In the genomic region with DNA sequence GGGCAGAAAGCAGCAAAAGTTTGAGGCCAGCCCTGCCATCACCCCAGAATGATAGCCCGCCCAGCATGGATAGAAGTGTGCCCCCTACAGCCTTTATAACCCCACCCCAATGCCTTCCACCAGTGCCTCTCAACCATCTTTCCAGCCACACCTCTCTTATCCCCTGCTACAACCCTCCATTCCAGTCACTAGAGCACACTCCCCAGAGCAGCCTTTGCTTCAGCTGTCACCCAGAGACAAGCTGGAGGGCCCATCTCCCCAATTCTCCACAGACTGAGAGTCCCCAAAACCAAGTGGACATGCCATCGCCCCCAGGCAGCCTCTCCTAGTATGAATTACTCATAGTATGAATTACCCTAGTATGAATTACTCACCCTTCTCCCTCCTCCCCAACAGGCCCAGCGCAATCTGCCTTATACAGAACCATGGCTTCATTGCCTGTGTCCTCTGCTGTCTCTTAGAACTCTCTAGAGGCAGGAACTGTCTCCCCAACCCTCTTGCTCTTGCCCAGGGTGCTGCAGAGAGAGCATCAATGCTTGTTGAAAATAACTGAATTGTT, we compare ENCODE assay signal across 9 cellular contexts. TPM values are rescaled to one million over a fixed set of nuclear protein-coding genes. Genes with fewer than 3 reads are reported as not detected.
DNase-seq lines count a peak whose midpoint lies in the region; ATAC-seq, FAIRE-seq and TF ChIP-seq lines count a peak whose summit lies in the region.
"Had no signal": no experiment of that assay in that cellular context is flagged by ENCODE, and none has a peak within 500 bp of the region (broad histone marks: within the 10 kb centered on the region; RNA-seq: fewer than 3 reads in every experiment).

No MANE protein-coding gene starts in this region.

- H3K4me1 Mint-ChIP-seq in activated B cell treated with CpG ODN at 0.5 μM for 24 hours = peaks cover 97% of the 10 kb centered on the region

- intact Hi-C loops in activated B cell treated with CpG ODN at 0.5 μM for 24 hours (cut with micrococcal nuclease) = no loop called here

- H3K27ac ChIP-seq in small intestine (ENCODE audit: low read depth in 1 of 2, low read length in 1 of 2) = peak overlapping the region; percentile 69 to 93
- H3K27ac ChIP-seq: KMS-11 had no signal

- peaks cover 41 to 68% of the 10 kb centered on the region in 2 donors for H3K4me1 ChIP-seq in small intestine (ENCODE audit: control insufficient read depth in 2 of 2, insufficient read depth in 1 of 2, low read depth in 1 of 2, low read length in 1 of 2)

- FAIRE-seq in small intestine (lab: Jason Lieb, UNC) = no peak

- POLR2A ChIA-PET in activated B cell treated with CpG ODN at 0.5 μM for 24 hours (lab: Charles Lee) = interaction anchor here (0.8 to 3.5 kb wide), 6 partner anchors 13 to 31 kb away, joined by 3 to 23 read pairs (median 4); a partner anchor contains a TSS

- H3K4me3 Mint-ChIP-seq in activated B cell treated with CpG ODN at 0.5 μM for 24 hours = peak overlapping the region; percentile 45

- no peaks in the 10 kb centered on the region for H3K27me3 Mint-ChIP-seq in activated B cell treated with CpG ODN at 0.5 μM for 24 hours

- no peaks in the 10 kb centered on the region for H3K36me3 ChIP-seq in small intestine (ENCODE audit: control insufficient read depth in 2 of 2, insufficient read depth in 2 of 2, low read length in 2 of 2)

- DNase-seq in ELR (ENCODE audit: low read depth) = peak; percentile 80
- DNase-seq in activated B cell treated with CpG ODN at 0.5 μM for 24 hours = no peak
- no peak for DNase-seq in small intestine
- DNase-seq in Kasumi-1 (lab: John Stamatoyannopoulos, UW) = no peak
- DNase-seq in dedifferentiated amniotic fluid mesenchymal stem cell (ENCODE audit: extremely low spot score) = no peak
- no peak for DNase-seq in HuH-7 (ENCODE audit: low spot score)

- ATAC-seq in activated B cell treated with CpG ODN at 0.5 μM for 24 hours (ENCODE audit: low read depth) (no peak), esophagus mucosa (peak; percentile 62), GM21390 (IDR thresholded peaks at IDR 0.05; ENCODE audit: unreplicated experiment) (no peak)

- no peaks in the 10 kb centered on the region for H3K9me3 Mint-ChIP-seq in activated B cell treated with CpG ODN at 0.5 μM for 24 hours

- H3K9me3 ChIP-seq in small intestine (ENCODE audit: control insufficient read depth, low read depth) = no peaks in the 10 kb centered on the region

- CTCF ChIA-PET in activated B cell treated with CpG ODN at 0.5 μM for 24 hours (lab: Charles Lee) = interaction anchor here (0.9 kb wide), 1 partner anchor 107 kb away, joined by 3 read pairs; no protein-coding TSS in a partner anchor

- H3K4me3 ChIP-seq in small intestine (ENCODE audit: low read depth in 1 of 2, low read length in 2 of 2) = no peak overlapping the region

- H3K27ac Mint-ChIP-seq in activated B cell treated with CpG ODN at 0.5 μM for 24 hours = peak overlapping the region; percentile 82

- H3K36me3 Mint-ChIP-seq in activated B cell treated with CpG ODN at 0.5 μM for 24 hours (ENCODE audit: low read depth) = peaks cover 54% of the 10 kb centered on the region

- H3K27me3 ChIP-seq in small intestine (ENCODE audit: control insufficient read depth in 2 of 2, insufficient read depth in 2 of 2, low read length in 2 of 2) = no peaks in the 10 kb centered on the region

- no peak for TF ChIP-seq CTCF in activated B cell treated with CpG ODN at 0.5 μM for 24 hours (IDR thresholded peaks at IDR 0.05)

- 61 to 67% (median 62%) methylated on average over 3 of the region's 3 CpGs for WGBS in small intestine, 3 donors

RNA-seq across cellular contexts. Expression of a gene that starts 24.9 kb away (rescaled TPM):
- 714 and 755 TPM in 2 replicates for total RNA-seq in activated B cell treated with CpG ODN at 0.5 μM for 24 hours
- total RNA-seq in esophagus mucosa = 487 TPM
- polyA plus RNA-seq in small intestine = 100 to 1,000 TPM in 2 of 3 donors, 10 to 100 TPM in 1; 95.4 to 156 (median 130) TPM
